ENCODE assay signal across 19 cellular contexts in genomic region chr2:240956161-240956934, GRCh38. TPM values are rescaled to one million over a fixed set of nuclear protein-coding genes. Genes with fewer than 3 reads are reported as not detected.
DNase-seq lines count a peak whose midpoint lies in the region; ATAC-seq and TF ChIP-seq lines count a peak whose summit lies in the region.
"Had no signal": no experiment of that assay in that cellular context is flagged by ENCODE, and none has a peak within 500 bp of the region (broad histone marks: within the 10 kb centered on the region; RNA-seq: fewer than 3 reads in every experiment).

No MANE protein-coding gene starts in this region.

- H2BK12ac ChIP-seq in neuronal stem cell (ENCODE audit: low read length), result no peak overlapping the region

- no peak overlapping the region for H2AFZ ChIP-seq in neuronal stem cell (ENCODE audit: low read length)

- H3K14ac ChIP-seq in neuronal stem cell (ENCODE audit: low read length), result no peak overlapping the region

- no peak overlapping the region for H2BK15ac ChIP-seq in neuronal stem cell (ENCODE audit: low read length)

- peak overlapping the region; percentile 85 for H2AK5ac ChIP-seq in neuronal stem cell (ENCODE audit: low read depth, low read length)

- no peak overlapping the region for H3K27ac Mint-ChIP-seq in CD14-positive monocyte
- H3K27ac Mint-ChIP-seq: activated CD4-positive, alpha-beta T cell treated with anti-CD3 and anti-CD28 coated beads for 36 hours had no signal

- H3K27me3 ChIP-seq in neuronal stem cell (ENCODE audit: control insufficient read depth in 3 of 3, insufficient read depth in 3 of 3, low read depth in 1 of 3, low read length in 3 of 3), result peaks cover 0 to 49% (median 0%) of the 10 kb centered on the region in 3 experiments
- H3K27me3 ChIP-seq: cardiac muscle cell had no signal

- peak overlapping the region; percentile 28 for H2BK120ac ChIP-seq in neuronal stem cell (ENCODE audit: low read depth, low read length)

- no peaks in the 10 kb centered on the region for H3K36me3 Mint-ChIP-seq in CD14-positive monocyte

- H3K4me1 ChIP-seq in neuronal stem cell (ENCODE audit: control insufficient read depth in 2 of 2, insufficient read depth in 1 of 2, low read depth in 1 of 2, low read length in 2 of 2), result peaks cover 13 to 15% of the 10 kb centered on the region in 2 donors

- H4K91ac ChIP-seq in neuronal stem cell (ENCODE audit: low read depth, low read length, poor library complexity), result no peak overlapping the region

- no peak overlapping the region for H3K9ac ChIP-seq in neuronal stem cell (ENCODE audit: low read depth, low read length, poor library complexity)

- no peak overlapping the region for H3K4me3 ChIP-seq in neuronal stem cell (ENCODE audit: low read length in 2 of 2)
- H3K4me3 ChIP-seq: cardiac muscle cell, SJCRH30 had no signal

- H3K36me3 ChIP-seq in neuronal stem cell (replicated peaks in 1 of 2; ENCODE audit: control insufficient read depth in 2 of 2, insufficient read depth in 2 of 2, low read length in 2 of 2), result no peaks in the 10 kb centered on the region
- H3K36me3 ChIP-seq: cardiac muscle cell, SJCRH30 had no signal

- no peak overlapping the region for H3K27ac ChIP-seq in neuronal stem cell (replicated peaks; ENCODE audit: low read length)
- H3K27ac ChIP-seq: cardiac muscle cell, SJCRH30 had no signal

- peaks cover 0 to 4% (median 2%) of the 10 kb centered on the region in 3 donors for H3K27me3 Mint-ChIP-seq in CD14-positive monocyte (ENCODE audit: low read depth in 3 of 3)
- H3K27me3 Mint-ChIP-seq: activated CD4-positive, alpha-beta T cell treated with anti-CD3 and anti-CD28 coated beads for 36 hours had no signal

- no peak overlapping the region for H2BK5ac ChIP-seq in neuronal stem cell (ENCODE audit: low read length)

- H3K4me2 ChIP-seq in neuronal stem cell (ENCODE audit: insufficient read depth, low read length, poor library complexity, severe bottlenecking), result no peak overlapping the region

- peaks cover 0 to 6% of the 10 kb centered on the region in 2 donors for H3K9me3 ChIP-seq in neuronal stem cell (replicated peaks in 1 of 2; ENCODE audit: control insufficient read depth in 2 of 2, insufficient read depth in 1 of 2, low read depth in 1 of 2, low read length in 2 of 2)
- H3K9me3 ChIP-seq: SJCRH30 had no signal

- no peaks in the 10 kb centered on the region for H3K79me1 ChIP-seq in neuronal stem cell (ENCODE audit: low read depth, low read length)

- no peak overlapping the region for H3K4ac ChIP-seq in neuronal stem cell (ENCODE audit: low read length)

- no peaks in the 10 kb centered on the region for H3K9me3 Mint-ChIP-seq in CD14-positive monocyte

- intact Hi-C loops in CD14-positive monocyte (cut with micrococcal nuclease), result no loop called here
- intact Hi-C loops in left ventricle myocardium superior (cut with micrococcal nuclease), result no loop called here

- DNase-seq in CD14-positive monocyte (ENCODE audit: low spot score) (peak; percentile 25), NCI-H345 treated with DMSO at 0.1 percent for 48 hours (lab: John Stamatoyannopoulos, UW; ENCODE audit: unreplicated experiment) (peak; percentile 33), left ventricle myocardium superior (peak; percentile 23), neuronal stem cell (ENCODE audit: low spot score) (no peak), NOMO-1 treated with dmso at 0.1 percent for 144 hours (lab: John Stamatoyannopoulos, UW; ENCODE audit: unreplicated experiment) (no peak), occipital lobe (lab: John Stamatoyannopoulos, UW) (no peak), mucosa of gallbladder (ENCODE audit: low spot score) (no peak)
- no peak for DNase-seq in stimulated activated CD4-positive, alpha-beta T cell treated with anti-CD3 and anti-CD28 coated beads, Interleukin-15, amount 100 ng/mL, for 24 hours
- DNase-seq: activated CD4-positive, alpha-beta T cell treated with anti-CD3 and anti-CD28 coated beads for 36 hours; activated T-cell treated with anti-CD3 and anti-CD28 coated beads, Interleukin-2, amount 50 U/mL, for 48 hours; AML-193; Karpas-422; midbrain; NCI-H1417; NCI-H226; stimulated activated CD4-positive, alpha-beta T cell treated with anti-CD3 and anti-CD28 coated beads, Interleukin-12 subunit alpha, Interleukin-12 subunit beta, amount 100 ng/mL, for 4 hours; T-helper 9 cell had no signal

- ATAC-seq in left ventricle myocardium superior, result no peak
- ATAC-seq: activated CD4-positive, alpha-beta T cell treated with anti-CD3 and anti-CD28 coated beads for 36 hours had no signal

- no peak overlapping the region for H3K23ac ChIP-seq in neuronal stem cell (ENCODE audit: low read depth, low read length, poor library complexity)

- peaks cover 7% of the 10 kb centered on the region for H3K4me1 Mint-ChIP-seq in CD14-positive monocyte
- H3K4me1 Mint-ChIP-seq: activated CD4-positive, alpha-beta T cell treated with anti-CD3 and anti-CD28 coated beads for 36 hours had no signal

- no peak for TF ChIP-seq CTCF in CD14-positive monocyte (IDR thresholded peaks at IDR 0.05)

- H3K4me3 Mint-ChIP-seq in CD14-positive monocyte, result no peak overlapping the region
- H3K4me3 Mint-ChIP-seq: activated CD4-positive, alpha-beta T cell treated with anti-CD3 and anti-CD28 coated beads for 36 hours had no signal

- WGBS in neuronal stem cell (ENCODE audit: extremely low coverage in 2 of 2, insufficient read length in 2 of 2, insufficient replicate concordance in 1 of 2), 2 donors, result no CpG with 5 or more reads among the region's 16 CpGs

- H3K18ac ChIP-seq in neuronal stem cell (ENCODE audit: low read length), result peak overlapping the region; percentile 68

- H4K8ac ChIP-seq in neuronal stem cell (ENCODE audit: low read depth, low read length), result no peak overlapping the region

RNA-seq across cellular contexts. Expression of gene SNED1, which starts 42.1 kb away (rescaled TPM):
- polyA plus RNA-seq in CD14-positive monocyte, result under 1 TPM; 0.02 to 0.12 TPM
- total RNA-seq in left ventricle myocardium superior (7.4 TPM), occipital lobe (3.3 TPM), mucosa of gallbladder (40.9 TPM)
- polyA plus RNA-seq in neuronal stem cell (2013, experiment 1 of 2), result 0.14 TPM
- polyA plus RNA-seq in neuronal stem cell (2013, experiment 2 of 2), result 0.04 TPM

RNA-seq across cellular contexts. Expression of gene CROCC2, which starts 50.2 kb away (rescaled TPM):
- not detected for polyA plus RNA-seq in CD14-positive monocyte
- total RNA-seq in left ventricle myocardium superior (not detected), occipital lobe (under 0.01 TPM), mucosa of gallbladder (0.09 TPM)
- polyA plus RNA-seq in neuronal stem cell (2013, experiment 1 of 2), result not detected
- polyA plus RNA-seq in neuronal stem cell (2013, experiment 2 of 2), result not detected
- total RNA-seq: activated CD4-positive, alpha-beta T cell treated with anti-CD3 and anti-CD28 coated beads for 36 hours; cardiac muscle cell had no signal
- polyA plus RNA-seq: cardiac muscle cell had no signal

Comparison
In these comparisons a context has a peak if more than half of its experiments do, and no peak if none do; other contexts are left out.
1. DNase-seq: peak in CD14-positive monocyte (single experiment), NCI-H345 treated with DMSO at 0.1 percent for 48 hours (single experiment) and left ventricle myocardium superior (single experiment); none in neuronal stem cell (single experiment), NOMO-1 treated with dmso at 0.1 percent for 144 hours (single experiment), occipital lobe (single experiment), stimulated activated CD4-positive, alpha-beta T cell treated with anti-CD3 and anti-CD28 coated beads, Interleukin-15, amount 100 ng/mL, for 24 hours (single experiment) and mucosa of gallbladder (single experiment).